ENCODE assay signal across 8 cellular contexts in genomic region chr14:49868720-49869114, GRCh38. TPM values are rescaled to one million over a fixed set of nuclear protein-coding genes. Genes with fewer than 3 reads are reported as not detected.
DNase-seq lines count a peak whose midpoint lies in the region; ATAC-seq and TF ChIP-seq lines count a peak whose summit lies in the region.

No MANE protein-coding gene starts in this region.

- intact Hi-C loops in esophagus muscularis mucosa (cut with DNase I) (loop anchor here (5.0 kb wide), 1 partner anchor 239 kb away; no protein-coding TSS in a partner anchor), psoas muscle (cut with DNase I) (loop anchor here (2.0 to 10.0 kb wide), 5 partner anchors 24 to 356 kb away; partner anchors contain the start of gene ARF6 (in 1 of the 2))

- H3K36me3 ChIP-seq in GM06990 (ENCODE audit: control insufficient read depth, insufficient read depth, low read length) = no peaks in the 10 kb centered on the region
- H3K36me3 ChIP-seq in Peyer's patch = no peaks in the 10 kb centered on the region
- H3K36me3 ChIP-seq in esophagus muscularis mucosa = no peaks in the 10 kb centered on the region
- H3K36me3 ChIP-seq in psoas muscle (ENCODE audit: insufficient read depth in 1 of 2, low read depth in 1 of 2) = no peaks in the 10 kb centered on the region

- peaks cover 0 to 15% (median 3%) of the 10 kb centered on the region in 4 donors for H3K4me1 ChIP-seq in Peyer's patch
- H3K4me1 ChIP-seq in esophagus muscularis mucosa = peaks cover 10 to 39% (median 36%) of the 10 kb centered on the region in 4 donors
- peaks cover 11% of the 10 kb centered on the region for H3K4me1 ChIP-seq in psoas muscle

- H3K27me3 ChIP-seq in GM06990 (replicated peaks; ENCODE audit: control insufficient read depth, insufficient read depth, low read length) (no peaks in the 10 kb centered on the region), Peyer's patch (no peaks in the 10 kb centered on the region), esophagus muscularis mucosa (no peaks in the 10 kb centered on the region), psoas muscle (ENCODE audit: insufficient read depth in 3 of 3, low read length in 2 of 3) (no peaks in the 10 kb centered on the region)

- DNase-seq in GM06990 (ENCODE audit: extremely low read depth, insufficient read length) = no peak
- DNase-seq in Peyer's patch = no peak
- DNase-seq in esophagus muscularis mucosa (ENCODE audit: extremely low spot score) = no peak
- no peak for DNase-seq in psoas muscle
- DNase-seq in GOT3 (lab: John Stamatoyannopoulos, UW) = no peak
- DNase-seq in effector CD8-positive, alpha-beta T cell (lab: John Stamatoyannopoulos, UW) = no peak
- no peak for DNase-seq in activated CD4-positive, alpha-beta T cell treated with anti-CD3 and anti-CD28 coated beads, Interleukin-2, amount 50 U/mL, for 4 hours
- DNase-seq in LoVo (ENCODE audit: low spot score) = no peak

- H3K9me3 ChIP-seq in Peyer's patch (no peaks in the 10 kb centered on the region), esophagus muscularis mucosa (no peaks in the 10 kb centered on the region), psoas muscle (no peaks in the 10 kb centered on the region)

- ATAC-seq in psoas muscle = no peak

- TF ChIP-seq POLR2A in Peyer's patch (IDR thresholded peaks at IDR 0.05) (no peak), esophagus muscularis mucosa (IDR thresholded peaks at IDR 0.05; ENCODE audit: low read depth) (no peak)

- TF ChIP-seq CTCF in GM06990 (IDR thresholded peaks at IDR 0.05; ENCODE audit: insufficient read depth, low read length, poor library complexity, severe bottlenecking) (no peak), Peyer's patch (IDR thresholded peaks at IDR 0.05) (no peak), esophagus muscularis mucosa (IDR thresholded peaks at IDR 0.05) (no peak), psoas muscle (IDR thresholded peaks at IDR 0.05) (no peak)

- H3K4me3 ChIP-seq in GM06990 (replicated peaks; ENCODE audit: low read depth, low read length) (peak overlapping the region; percentile 49), Peyer's patch (peak overlapping the region; percentile 16 to 76 (median 51)), esophagus muscularis mucosa (peak overlapping the region; percentile 59 to 66 (median 64)), psoas muscle (peak overlapping the region; percentile 71)

- WGBS in esophagus muscularis mucosa = 41% methylated on average over 5 of the region's 5 CpGs
- WGBS in psoas muscle, 3 donors = 18 to 39% (median 23%) methylated on average over 5 of the region's 5 CpGs

- peak overlapping the region; percentile 82 to 98 (median 88) for H3K27ac ChIP-seq in Peyer's patch
- H3K27ac ChIP-seq in esophagus muscularis mucosa (replicated peaks in 1 of 4) = peak overlapping the region; percentile 89 to 96 (median 90)
- H3K27ac ChIP-seq in psoas muscle = peak overlapping the region; percentile 88

- no peak for TF ChIP-seq EP300 in esophagus muscularis mucosa (IDR thresholded peaks at IDR 0.05)

RNA-seq across cellular contexts. Expression of gene NEMF, which starts 16.1 kb away (rescaled TPM):
- total RNA-seq in Peyer's patch = 100 to 1,000 TPM; 114 to 413 (median 145) TPM
- total RNA-seq in esophagus muscularis mucosa = 10 to 100 TPM; 40.6 to 71.0 (median 56.4) TPM
- 10 to 100 TPM; 52.8 to 68.3 (median 57.0) TPM for total RNA-seq in psoas muscle
- 10 to 100 TPM; 20.5 to 51.7 (median 20.9) TPM for polyA plus RNA-seq in psoas muscle

RNA-seq across cellular contexts. Expression of gene ARF6, which starts 24.2 kb away (rescaled TPM):
- total RNA-seq in Peyer's patch = 10 to 100 TPM; 47.0 to 92.5 (median 68.5) TPM
- total RNA-seq in esophagus muscularis mucosa = 10 to 100 TPM; 41.5 to 66.4 (median 51.7) TPM
- total RNA-seq in psoas muscle = 10 to 100 TPM; 19.0 to 37.4 (median 30.6) TPM
- polyA plus RNA-seq in psoas muscle = 10 to 100 TPM; 19.8 to 43.1 (median 26.9) TPM
